ENCODE assay signal across 16 cellular contexts in the genomic region with DNA sequence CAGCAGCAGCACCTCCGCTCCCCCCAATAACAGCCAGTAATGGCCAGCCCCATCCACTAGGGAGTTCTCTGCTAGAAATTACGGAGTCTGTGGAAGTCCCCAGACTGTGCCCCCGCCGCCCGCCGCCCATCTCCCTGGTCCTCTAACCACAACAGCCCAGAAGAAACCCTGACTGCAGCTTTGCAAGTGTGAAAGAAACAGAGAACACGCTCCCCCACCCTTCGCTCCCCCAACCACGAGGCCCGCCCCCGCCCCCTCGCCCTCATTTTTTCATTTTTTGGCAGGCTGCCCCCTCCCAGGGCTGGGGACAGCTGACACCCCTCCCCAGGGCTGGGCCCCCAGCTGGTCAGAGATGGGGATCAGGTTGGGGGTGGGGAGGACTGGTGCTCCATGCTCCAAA. TPM values are rescaled to one million over a fixed set of nuclear protein-coding genes. Genes with fewer than 3 reads are reported as not detected.
DNase-seq lines count a peak whose midpoint lies in the region; ATAC-seq and TF ChIP-seq lines count a peak whose summit lies in the region.
"Had no signal": no experiment of that assay in that cellular context is flagged by ENCODE, and none has a peak within 500 bp of the region (broad histone marks: within the 10 kb centered on the region; RNA-seq: fewer than 3 reads in every experiment).

No MANE protein-coding gene starts in this region.

- WGBS in tibial nerve, 2 donors: 52 to 53% methylated on average over 12 of the region's 12 CpGs

- ATAC-seq in CD4-positive, alpha-beta T cell (ENCODE audit: poor library complexity): no peak
- peak; percentile 39 for ATAC-seq in central memory CD8-positive, alpha-beta T cell (replicated peaks; ENCODE audit: extremely low read depth, poor library complexity, severe bottlenecking)
- ATAC-seq in GM21423 (IDR thresholded peaks at IDR 0.05; ENCODE audit: unreplicated experiment): no peak
- ATAC-seq: sciatic nerve had no signal

- POLR2A ChIA-PET in CD4-positive, alpha-beta T cell (lab: Charles Lee): interaction anchor here (0.9 to 2.5 kb wide), 4 partner anchors 17 to 29 kb away, joined by 3 to 15 read pairs (median 3); a partner anchor contains a TSS

- peaks cover 41% of the 10 kb centered on the region for H4K20me1 ChIP-seq in neural progenitor cell (ENCODE audit: low read depth)

- H2AFZ ChIP-seq in neural progenitor cell (replicated peaks): no peak overlapping the region

- H3K4me3 Mint-ChIP-seq in CD4-positive, alpha-beta T cell: peak overlapping the region; percentile 89
- peak overlapping the region; percentile 78 for H3K4me3 Mint-ChIP-seq in central memory CD8-positive, alpha-beta T cell
- H3K4me3 Mint-ChIP-seq in neural progenitor cell: no peak overlapping the region

- H3K4me2 ChIP-seq in neural progenitor cell: no peak overlapping the region

- H3K79me2 ChIP-seq in neural progenitor cell (ENCODE audit: low read depth): no peaks in the 10 kb centered on the region

- H3F3A ChIP-seq in neural progenitor cell (ENCODE audit: low read depth): no peaks in the 10 kb centered on the region

- H3K36me3 ChIP-seq in SJCRH30 (no peaks in the 10 kb centered on the region; the same call in 1 of the 2 replicates), neural progenitor cell (no peaks in the 10 kb centered on the region), tibial nerve (peaks cover 0 to 34% (median 0%) of the 10 kb centered on the region in 3 donors)

- H3K9me3 ChIP-seq in CD4-positive, alpha-beta T cell (ENCODE audit: control insufficient read depth, low read length): no peaks in the 10 kb centered on the region
- H3K9me3 ChIP-seq in SJCRH30 (replicated peaks): no peaks in the 10 kb centered on the region
- no peaks in the 10 kb centered on the region for H3K9me3 ChIP-seq in neural progenitor cell (ENCODE audit: low read depth)
- H3K9me3 ChIP-seq in tibial nerve: no peaks in the 10 kb centered on the region

- H3K9ac ChIP-seq in neural progenitor cell: no peak overlapping the region

- H3K4me3 ChIP-seq in SJCRH30 (peak overlapping the region; percentile 25; the same call in 1 of the 2 replicates), neural progenitor cell (no peak overlapping the region), tibial nerve (no peak overlapping the region)

- no peaks in the 10 kb centered on the region for H3K27me3 ChIP-seq in CD4-positive, alpha-beta T cell (ENCODE audit: control insufficient read depth, insufficient read depth, low read length)
- no peaks in the 10 kb centered on the region for H3K27me3 ChIP-seq in SJCRH30
- H3K27me3 ChIP-seq in neural progenitor cell: no peaks in the 10 kb centered on the region
- no peaks in the 10 kb centered on the region for H3K27me3 ChIP-seq in tibial nerve

- peaks cover 20% of the 10 kb centered on the region for H3K36me3 Mint-ChIP-seq in CD4-positive, alpha-beta T cell (ENCODE audit: low read depth)
- H3K36me3 Mint-ChIP-seq in central memory CD8-positive, alpha-beta T cell (ENCODE audit: insufficient read depth): peaks cover 11% of the 10 kb centered on the region
- peaks cover 18% of the 10 kb centered on the region for H3K36me3 Mint-ChIP-seq in neural progenitor cell

- no peak for DNase-seq in CD4-positive, alpha-beta T cell
- DNase-seq in SJCRH30 (peak; percentile 62 to 71), neural progenitor cell (ENCODE audit: low spot score) (no peak), DMS 273 treated with DMSO at 0.1 percent for 48 hours (lab: John Stamatoyannopoulos, UW) (no peak), tibial nerve (ENCODE audit: low spot score in 2 of 2) (no peak), GM13976 (ENCODE audit: low spot score) (no peak)
- DNase-seq in central memory CD8-positive, alpha-beta T cell (ENCODE audit: low spot score in 2 of 2): no peak
- DNase-seq: DMS53; mammary epithelial cell; NCI-H1694; NCI-H446 treated with DMSO at 0.1 percent for 48 hours; occipital lobe; Right ventricle myocardium superior; stimulated activated CD4-positive, alpha-beta T cell treated with anti-CD3 and anti-CD28 coated beads, Interleukin-2, amount 100 ng/mL, for 48 hours had no signal

- peak overlapping the region; percentile 84 for H3K27ac Mint-ChIP-seq in CD4-positive, alpha-beta T cell
- peak overlapping the region; percentile 88 for H3K27ac Mint-ChIP-seq in central memory CD8-positive, alpha-beta T cell (ENCODE audit: low read depth)
- H3K27ac Mint-ChIP-seq in neural progenitor cell: no peak overlapping the region

- H3K9me3 Mint-ChIP-seq in CD4-positive, alpha-beta T cell: no peaks in the 10 kb centered on the region
- no peaks in the 10 kb centered on the region for H3K9me3 Mint-ChIP-seq in central memory CD8-positive, alpha-beta T cell
- H3K9me3 Mint-ChIP-seq in neural progenitor cell: no peaks in the 10 kb centered on the region

- no peak for TF ChIP-seq POLR2A in tibial nerve (IDR thresholded peaks at IDR 0.05)

- CTCF ChIA-PET in CD4-positive, alpha-beta T cell (lab: Charles Lee): interaction anchor here (2.0 kb wide), 1 partner anchor 29 kb away, joined by 6 read pairs; a partner anchor contains a TSS

- H3K4me1 Mint-ChIP-seq in CD4-positive, alpha-beta T cell (ENCODE audit: low read depth): peaks cover 27% of the 10 kb centered on the region
- peaks cover 29% of the 10 kb centered on the region for H3K4me1 Mint-ChIP-seq in central memory CD8-positive, alpha-beta T cell
- H3K4me1 Mint-ChIP-seq in neural progenitor cell: peaks cover 19% of the 10 kb centered on the region

- in situ Hi-C loops in GM13976 (cut with MboI; ENCODE audit: low sequenced_read_pairs, unreplicated experiment): no loop called here

- peak overlapping the region; percentile 24 for H3K27ac ChIP-seq in CD4-positive, alpha-beta T cell (ENCODE audit: low read depth, low read length)
- no peak overlapping the region for H3K27ac ChIP-seq in SJCRH30
- H3K27ac ChIP-seq in neural progenitor cell: peak overlapping the region; percentile 63
- H3K27ac ChIP-seq in tibial nerve: no peak overlapping the region

- no peak for TF ChIP-seq EP300 in tibial nerve (IDR thresholded peaks at IDR 0.05)

- TF ChIP-seq CTCF in CD4-positive, alpha-beta T cell (IDR thresholded peaks at IDR 0.05): no peak
- TF ChIP-seq CTCF in neural progenitor cell (IDR thresholded peaks at IDR 0.05) (no peak), tibial nerve (IDR thresholded peaks at IDR 0.05) (no peak), GM13976 (IDR thresholded peaks at IDR 0.05; ENCODE audit: borderline replicate concordance, control extremely low read depth, extremely low read depth, insufficient read depth, missing control alignments) (no peak)

- H3K27me3 Mint-ChIP-seq in CD4-positive, alpha-beta T cell: no peaks in the 10 kb centered on the region
- H3K27me3 Mint-ChIP-seq in central memory CD8-positive, alpha-beta T cell: no peaks in the 10 kb centered on the region
- H3K27me3 Mint-ChIP-seq in neural progenitor cell (ENCODE audit: insufficient read depth, low read depth): peaks cover 3% of the 10 kb centered on the region

- H3K4me1 ChIP-seq in SJCRH30 (peaks cover 22% of the 10 kb centered on the region), neural progenitor cell (peaks cover 41% of the 10 kb centered on the region), tibial nerve (peaks cover 0 to 27% (median 14%) of the 10 kb centered on the region in 4 donors)

- intact Hi-C loops in CD4-positive, alpha-beta T cell (cut with DNase I, micrococcal nuclease): no loop called here

RNA-seq across cellular contexts. Expression of a gene that starts 29.6 kb away (rescaled TPM):
- under 1 TPM; 0.59 to 0.77 TPM for total RNA-seq in CD4-positive, alpha-beta T cell
- total RNA-seq in SJCRH30 (2014; rRNA removed; shearing (Covaris generic)): 93.8 and 102 TPM in 2 replicates
- total RNA-seq in neural progenitor cell (ENCODE audit: low replicate concordance) (16.4 and 38.8 TPM in 2 replicates), tibial nerve (1 to 10 TPM in 1 of 4 donors, under 1 TPM in 1, not detected in 2; 0.90 to 2.3 TPM)

RNA-seq across cellular contexts. Expression of a gene that starts 40.0 kb away (rescaled TPM):
- 10 to 100 TPM; 22.2 to 23.9 TPM for total RNA-seq in CD4-positive, alpha-beta T cell
- 9.3 and 9.4 TPM in 2 replicates for total RNA-seq in SJCRH30 (2014; rRNA removed; shearing (Covaris generic))
- 13.3 and 59.0 TPM in 2 replicates for total RNA-seq in neural progenitor cell (ENCODE audit: low replicate concordance)
- 10 to 100 TPM in 2 of 4 donors, 1 to 10 TPM in 2; 8.0 to 17.5 (median 11.2) TPM for total RNA-seq in tibial nerve

RNA-seq across cellular contexts. Expression of a gene that starts 48.4 kb away (rescaled TPM):
- 10 to 100 TPM; 27.4 to 29.8 TPM for total RNA-seq in CD4-positive, alpha-beta T cell
- 77.5 and 93.2 TPM in 2 replicates for total RNA-seq in SJCRH30 (2014; rRNA removed; shearing (Covaris generic))
- total RNA-seq in neural progenitor cell (ENCODE audit: low replicate concordance) (22.2 and 31.8 TPM in 2 replicates), tibial nerve (10 to 100 TPM; 26.9 to 59.4 (median 41.3) TPM)

Comparison
In these comparisons a context has a peak if more than half of its experiments do, and no peak if none do; other contexts are left out.
1. DNase-seq: peak in SJCRH30 (2 of 2); none in CD4-positive, alpha-beta T cell (0 of 10), central memory CD8-positive, alpha-beta T cell (0 of 2), neural progenitor cell (single experiment), DMS 273 treated with DMSO at 0.1 percent for 48 hours (single experiment), tibial nerve (0 of 2) and GM13976 (single experiment).
2. H3K27ac ChIP-seq: peak in CD4-positive, alpha-beta T cell (single experiment) and neural progenitor cell (single experiment); none in SJCRH30 (single experiment) and tibial nerve (0 of 4).